In the genomic region with DNA sequence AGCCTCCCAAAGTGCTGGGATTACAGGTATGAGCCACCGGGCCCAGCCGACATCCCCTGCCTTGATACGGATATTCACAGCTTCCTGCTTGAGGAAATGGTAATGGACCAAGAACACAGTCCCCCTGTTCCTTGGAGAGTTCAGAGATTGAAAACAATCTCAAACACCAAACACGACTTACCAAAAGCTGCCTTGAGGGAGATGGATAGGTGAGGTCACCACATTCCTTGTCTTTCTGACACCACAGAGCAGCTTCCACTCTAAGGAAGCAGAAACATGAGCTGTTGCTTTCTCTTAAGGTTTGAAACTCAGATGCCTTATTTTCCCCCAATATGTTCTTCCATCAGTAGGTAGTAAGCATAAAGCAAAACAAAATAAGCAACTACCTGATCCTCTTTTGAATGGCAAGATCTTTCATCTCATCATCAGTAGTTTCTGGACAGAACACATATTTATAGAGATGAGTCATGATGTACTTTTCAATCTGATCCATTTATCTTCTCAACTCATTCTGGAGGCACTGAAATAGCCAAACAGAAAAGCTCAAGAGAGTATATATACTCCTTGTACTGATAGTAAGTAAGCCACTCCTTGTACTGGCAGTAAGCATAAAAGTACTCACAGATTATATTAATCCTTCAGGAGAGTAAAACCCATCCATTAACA, we compare ENCODE assay signal across 20 cellular contexts.
DNase-seq lines count a peak whose midpoint lies in the region; ATAC-seq and TF ChIP-seq lines count a peak whose summit lies in the region.
"Had no signal": no experiment of that assay in that cellular context is flagged by ENCODE, and none has a peak within 500 bp of the region (broad histone marks: within the 10 kb centered on the region; RNA-seq: fewer than 3 reads in every experiment).

No MANE protein-coding gene starts in this region.

- no peak for TF ChIP-seq CTCF in SK-N-SH (IDR thresholded peaks at IDR 0.05)

- DNase-seq in ELF-1 (ENCODE audit: low read depth, low spot score) (peak; percentile 32), SK-N-SH (no peak), iris pigment epithelial cell (ENCODE audit: low read depth) (peak; percentile 36), myocyte (ENCODE audit: low read depth) (peak; percentile 9), NCI-H1436 treated with DMSO at 0.1 percent for 48 hours (lab: John Stamatoyannopoulos, UW) (no peak), anterior cingulate cortex (lab: John Stamatoyannopoulos, UW) (no peak)
- DNase-seq: ACHN, AML-193, Caco-2, DMS153, NCI-H1105, NCI-H1694 treated with DMSO at 0.1 percent for 48 hours, NCI-H2107, NCI-H2227 treated with DMSO at 0.1 percent for 48 hours, NCI-H524, SHP77 had no signal

- no peaks in the 10 kb centered on the region for H4K20me1 ChIP-seq in SK-N-SH (ENCODE audit: insufficient read depth)

- 85% methylated on average over 4 of the region's 4 CpGs for WGBS in SK-N-SH (ENCODE audit: low lambda C conversion rate)

- no peak for TF ChIP-seq EP300 in SK-N-SH (IDR thresholded peaks at IDR 0.05; ENCODE audit: borderline replicate concordance in 1 of 2, low read depth in 1 of 2, low read length in 1 of 2)

- no peaks in the 10 kb centered on the region for H3K9me2 ChIP-seq in SK-N-SH

- H3K9me3 ChIP-seq in SK-N-SH: no peaks in the 10 kb centered on the region
- H3K9me3 ChIP-seq: Caco-2, HAP-1 had no signal

- no peak for TF ChIP-seq RAD21 in SK-N-SH (IDR thresholded peaks at IDR 0.05; ENCODE audit: low read length)

- no peak overlapping the region for H3K4me2 ChIP-seq in SK-N-SH

- no peak for ATAC-seq in HG02852 (IDR thresholded peaks at IDR 0.05; ENCODE audit: unreplicated experiment)
- no peak for ATAC-seq in stimulated activated memory B cell treated with anti-CD40 and anti-IgM and Interleukin-4, amounts not matched to agents 10 μg/mL and 1 μg/mL and 100 μg/mL, for 72 hours

- H3K4me3 Mint-ChIP-seq in stimulated activated memory B cell treated with anti-CD40 and anti-IgM and Interleukin-4, amounts not matched to agents 10 μg/mL and 1 μg/mL and 100 μg/mL, for 72 hours: no peak overlapping the region
- H3K4me3 Mint-ChIP-seq: CD14-positive monocyte had no signal

- H3K4me1 ChIP-seq in SK-N-SH (ENCODE audit: control insufficient read depth in 1 of 2, insufficient read depth in 2 of 2, low read depth in 1 of 2, low read length in 1 of 2): no peaks in the 10 kb centered on the region
- H3K4me1 ChIP-seq: Caco-2, HAP-1 had no signal

- H3K9ac ChIP-seq in SK-N-SH: no peak overlapping the region

- POLR2A ChIA-PET in SK-N-SH (lab: Yijun Ruan, JAX): no interaction called here

- H3F3A ChIP-seq in SK-N-SH (replicated peaks; ENCODE audit: insufficient read depth): no peaks in the 10 kb centered on the region

- no peaks in the 10 kb centered on the region for H3K9me3 Mint-ChIP-seq in stimulated activated memory B cell treated with anti-CD40 and anti-IgM and Interleukin-4, amounts not matched to agents 10 μg/mL and 1 μg/mL and 100 μg/mL, for 72 hours
- H3K9me3 Mint-ChIP-seq: CD14-positive monocyte had no signal

- CTCF ChIA-PET in SK-N-SH (lab: Yijun Ruan, JAX): interaction anchor here (1.0 kb wide), 1 partner anchor 224 kb away, joined by 3 read pairs; a partner anchor contains a TSS

- no peak overlapping the region for H3K27ac Mint-ChIP-seq in stimulated activated memory B cell treated with anti-CD40 and anti-IgM and Interleukin-4, amounts not matched to agents 10 μg/mL and 1 μg/mL and 100 μg/mL, for 72 hours

- peaks cover 48% of the 10 kb centered on the region for H3K36me3 Mint-ChIP-seq in stimulated activated memory B cell treated with anti-CD40 and anti-IgM and Interleukin-4, amounts not matched to agents 10 μg/mL and 1 μg/mL and 100 μg/mL, for 72 hours

- no peak overlapping the region for H2AFZ ChIP-seq in SK-N-SH (ENCODE audit: low read depth)

- H3K36me3 ChIP-seq in SK-N-SH (replicated peaks in 1 of 2; ENCODE audit: control insufficient read depth in 1 of 2, insufficient read depth in 2 of 2, low read length in 1 of 2): no peaks in the 10 kb centered on the region
- H3K36me3 ChIP-seq: HAP-1 had no signal

- H3K4me1 Mint-ChIP-seq in stimulated activated memory B cell treated with anti-CD40 and anti-IgM and Interleukin-4, amounts not matched to agents 10 μg/mL and 1 μg/mL and 100 μg/mL, for 72 hours: no peaks in the 10 kb centered on the region
- H3K4me1 Mint-ChIP-seq: CD14-positive monocyte had no signal

- H3K79me2 ChIP-seq in SK-N-SH (ENCODE audit: insufficient read depth): no peaks in the 10 kb centered on the region

- H3K4me3 ChIP-seq in SK-N-SH (ENCODE audit: low read depth in 2 of 2, low read length in 1 of 2): no peak overlapping the region
- H3K4me3 ChIP-seq: HAP-1 had no signal

- H3K27me3 ChIP-seq in SK-N-SH (ENCODE audit: insufficient read depth): no peaks in the 10 kb centered on the region

- 0 out of 4 replicates have a peak overlapping the region, but pooled peaks of 1 of the 2 experiments have one; percentile 2 for H3K27ac ChIP-seq in SK-N-SH (ENCODE audit: low read depth in 2 of 2, low read length in 1 of 2)

- no peaks in the 10 kb centered on the region for H3K27me3 Mint-ChIP-seq in stimulated activated memory B cell treated with anti-CD40 and anti-IgM and Interleukin-4, amounts not matched to agents 10 μg/mL and 1 μg/mL and 100 μg/mL, for 72 hours

TF ChIP-seq in SK-N-SH, 30 proteins besides CTCF, POLR2A, EP300 and RAD21:
- no peak for TF ChIP-seq RXRA (IDR thresholded peaks at IDR 0.05; ENCODE audit: borderline replicate concordance, low read depth)
- peak; percentile 23; the same call in 1 of the 2 replicates for TF ChIP-seq JUND (IDR thresholded peaks at IDR 0.05)
- TF ChIP-seq, protein P1, sequence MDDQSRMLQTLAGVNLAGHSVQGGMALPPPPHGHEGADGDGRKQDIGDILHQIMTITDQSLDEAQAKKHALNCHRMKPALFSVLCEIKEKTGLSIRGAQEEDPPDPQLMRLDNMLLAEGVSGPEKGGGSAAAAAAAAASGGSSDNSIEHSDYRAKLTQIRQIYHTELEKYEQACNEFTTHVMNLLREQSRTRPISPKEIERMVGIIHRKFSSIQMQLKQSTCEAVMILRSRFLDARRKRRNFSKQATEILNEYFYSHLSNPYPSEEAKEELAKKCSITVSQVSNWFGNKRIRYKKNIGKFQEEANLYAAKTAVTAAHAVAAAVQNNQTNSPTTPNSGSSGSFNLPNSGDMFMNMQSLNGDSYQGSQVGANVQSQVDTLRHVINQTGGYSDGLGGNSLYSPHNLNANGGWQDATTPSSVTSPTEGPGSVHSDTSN (IDR thresholded peaks at IDR 0.05): peak; percentile 53; the same call in 1 of the 2 replicates
TF ChIP-seq in SK-N-SH: peak in this region for 2.

Comparison
In these comparisons a context has a peak if more than half of its experiments do, and no peak if none do; other contexts are left out.
1. DNase-seq: peak in ELF-1 (single experiment), iris pigment epithelial cell (single experiment) and myocyte (single experiment); none in SK-N-SH (single experiment), NCI-H1436 treated with DMSO at 0.1 percent for 48 hours (single experiment) and anterior cingulate cortex (0 of 58).